Comparison of ENCODE assay signal across 1 cellular context in the genomic region with DNA sequence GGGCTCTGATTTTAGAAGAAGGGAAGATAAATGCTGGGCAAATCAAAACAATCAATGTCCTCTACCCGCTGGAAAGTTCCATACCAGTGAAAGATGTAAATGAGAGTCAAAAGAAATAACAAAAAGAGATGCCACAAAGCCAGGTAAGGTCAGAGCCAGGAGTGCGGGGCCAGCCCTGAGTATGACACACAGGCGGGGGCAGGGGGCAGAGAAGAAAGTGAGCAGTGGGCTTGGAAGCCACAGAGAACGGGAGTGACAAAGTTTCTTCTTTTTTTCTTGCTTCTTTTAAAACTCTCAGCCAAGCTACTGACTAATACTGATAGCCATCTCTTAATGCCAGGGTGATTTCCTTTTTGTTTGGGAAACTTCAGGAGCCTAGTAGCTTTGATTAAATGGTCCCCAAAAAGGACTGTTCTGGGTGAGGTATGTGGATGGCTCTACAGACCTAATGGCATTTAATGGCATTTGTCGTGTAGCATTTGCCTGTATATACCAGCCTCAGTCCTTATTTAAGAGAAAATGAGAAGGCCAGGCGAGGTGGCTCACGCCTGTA.
TF ChIP-seq lines count a peak whose summit lies in the region.

No MANE protein-coding gene starts in this region.

TF ChIP-seq in HCT116, 20 proteins besides CTCF, POLR2A, EP300 and RAD21 (continued from another document):
- TF ChIP-seq, protein P1, sequence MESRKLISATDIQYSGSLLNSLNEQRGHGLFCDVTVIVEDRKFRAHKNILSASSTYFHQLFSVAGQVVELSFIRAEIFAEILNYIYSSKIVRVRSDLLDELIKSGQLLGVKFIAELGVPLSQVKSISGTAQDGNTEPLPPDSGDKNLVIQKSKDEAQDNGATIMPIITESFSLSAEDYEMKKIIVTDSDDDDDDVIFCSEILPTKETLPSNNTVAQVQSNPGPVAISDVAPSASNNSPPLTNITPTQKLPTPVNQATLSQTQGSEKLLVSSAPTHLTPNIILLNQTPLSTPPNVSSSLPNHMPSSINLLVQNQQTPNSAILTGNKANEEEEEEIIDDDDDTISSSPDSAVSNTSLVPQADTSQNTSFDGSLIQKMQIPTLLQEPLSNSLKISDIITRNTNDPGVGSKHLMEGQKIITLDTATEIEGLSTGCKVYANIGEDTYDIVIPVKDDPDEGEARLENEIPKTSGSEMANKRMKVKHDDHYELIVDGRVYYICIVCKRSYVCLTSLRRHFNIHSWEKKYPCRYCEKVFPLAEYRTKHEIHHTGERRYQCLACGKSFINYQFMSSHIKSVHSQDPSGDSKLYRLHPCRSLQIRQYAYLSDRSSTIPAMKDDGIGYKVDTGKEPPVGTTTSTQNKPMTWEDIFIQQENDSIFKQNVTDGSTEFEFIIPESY (IDR thresholded peaks at IDR 0.05; ENCODE audit: extremely low read depth, insufficient replicate concordance, low read length): no peak
- no peak for TF ChIP-seq EZH2phosphoT487 (IDR thresholded peaks at IDR 0.05; ENCODE audit: borderline replicate concordance)
- no peak for TF ChIP-seq JUND (IDR thresholded peaks at IDR 0.05)
- TF ChIP-seq SIN3A (IDR thresholded peaks at IDR 0.05; ENCODE audit: low read depth): no peak
- no peak for TF ChIP-seq MAX (IDR thresholded peaks at IDR 0.05)
- TF ChIP-seq, protein P2, sequence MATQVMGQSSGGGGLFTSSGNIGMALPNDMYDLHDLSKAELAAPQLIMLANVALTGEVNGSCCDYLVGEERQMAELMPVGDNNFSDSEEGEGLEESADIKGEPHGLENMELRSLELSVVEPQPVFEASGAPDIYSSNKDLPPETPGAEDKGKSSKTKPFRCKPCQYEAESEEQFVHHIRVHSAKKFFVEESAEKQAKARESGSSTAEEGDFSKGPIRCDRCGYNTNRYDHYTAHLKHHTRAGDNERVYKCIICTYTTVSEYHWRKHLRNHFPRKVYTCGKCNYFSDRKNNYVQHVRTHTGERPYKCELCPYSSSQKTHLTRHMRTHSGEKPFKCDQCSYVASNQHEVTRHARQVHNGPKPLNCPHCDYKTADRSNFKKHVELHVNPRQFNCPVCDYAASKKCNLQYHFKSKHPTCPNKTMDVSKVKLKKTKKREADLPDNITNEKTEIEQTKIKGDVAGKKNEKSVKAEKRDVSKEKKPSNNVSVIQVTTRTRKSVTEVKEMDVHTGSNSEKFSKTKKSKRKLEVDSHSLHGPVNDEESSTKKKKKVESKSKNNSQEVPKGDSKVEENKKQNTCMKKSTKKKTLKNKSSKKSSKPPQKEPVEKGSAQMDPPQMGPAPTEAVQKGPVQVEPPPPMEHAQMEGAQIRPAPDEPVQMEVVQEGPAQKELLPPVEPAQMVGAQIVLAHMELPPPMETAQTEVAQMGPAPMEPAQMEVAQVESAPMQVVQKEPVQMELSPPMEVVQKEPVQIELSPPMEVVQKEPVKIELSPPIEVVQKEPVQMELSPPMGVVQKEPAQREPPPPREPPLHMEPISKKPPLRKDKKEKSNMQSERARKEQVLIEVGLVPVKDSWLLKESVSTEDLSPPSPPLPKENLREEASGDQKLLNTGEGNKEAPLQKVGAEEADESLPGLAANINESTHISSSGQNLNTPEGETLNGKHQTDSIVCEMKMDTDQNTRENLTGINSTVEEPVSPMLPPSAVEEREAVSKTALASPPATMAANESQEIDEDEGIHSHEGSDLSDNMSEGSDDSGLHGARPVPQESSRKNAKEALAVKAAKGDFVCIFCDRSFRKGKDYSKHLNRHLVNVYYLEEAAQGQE (IDR thresholded peaks at IDR 0.05; ENCODE audit: low read depth): no peak
- no peak for TF ChIP-seq ZNF274 (IDR thresholded peaks at IDR 0.05; ENCODE audit: low read depth, low read length)
